Comparison of ENCODE assay signal across 32 cellular contexts in genomic region chr13:67440240-67440639, GRCh38.
"Had no signal": no experiment of that assay in that cellular context is flagged by ENCODE, and none has a peak within 500 bp of the region (broad histone marks: within the 10 kb centered on the region; RNA-seq: fewer than 3 reads in every experiment).

No MANE protein-coding gene starts in this region.

- H3K9ac ChIP-seq: neural progenitor cell, parathyroid adenoma had no signal

- H3K36me3 ChIP-seq: adrenal gland, ascending aorta, cardiac muscle cell, colonic mucosa, neural progenitor cell, stomach, thyroid gland, upper lobe of left lung had no signal

- H3K27ac ChIP-seq: adrenal gland, ascending aorta, cardiac muscle cell, colonic mucosa, neural progenitor cell, parathyroid adenoma, psoas muscle, stomach, thyroid gland, upper lobe of left lung had no signal

- H2AFZ ChIP-seq: neural progenitor cell, parathyroid adenoma had no signal

- H3K4me1 ChIP-seq: adrenal gland, ascending aorta, colonic mucosa, neural progenitor cell, parathyroid adenoma, psoas muscle, stomach, thyroid gland, upper lobe of left lung had no signal

- FAIRE-seq: frontal cortex, TTC549 had no signal

- ATAC-seq: activated CD4-positive, alpha-beta T cell treated with anti-CD3 and anti-CD28 coated beads for 36 hours; activated CD8-positive, alpha-beta memory T cell treated with anti-CD3 and anti-CD28 coated beads, Interleukin-2, amount 10 ng/mL, durations not matched to agents 7 days and 5 days; activated CD8-positive, alpha-beta T cell treated with anti-CD3 and anti-CD28 coated beads, Interleukin-2, amount 10 ng/mL, durations not matched to agents 7 days and 5 days; psoas muscle; stimulated activated naive B cell treated with anti-CD40 and anti-IgM and Interleukin-4, amounts not matched to agents 10 μg/mL and 1 μg/mL and 100 μg/mL, for 72 hours had no signal

- H3K9me3 Mint-ChIP-seq: activated naive CD8-positive, alpha-beta T cell treated with anti-CD3 and anti-CD28 coated beads for 36 hours; brain; neural progenitor cell; stimulated activated naive B cell treated with anti-CD40 and anti-IgM and Interleukin-4, amounts not matched to agents 10 μg/mL and 1 μg/mL and 100 μg/mL, for 72 hours; T-helper 1 cell treated with Interleukin-12 subunit alpha and Interleukin-12 subunit beta and Interleukin-4 antibody, amounts not matched to agents 30 μg/mL and 1 μg/mL, for 36 hours had no signal

- H3K36me3 Mint-ChIP-seq: activated CD8-positive, alpha-beta memory T cell treated with anti-CD3 and anti-CD28 coated beads, Interleukin-2, amount 10 ng/mL, durations not matched to agents 7 days and 5 days; activated naive CD8-positive, alpha-beta T cell treated with anti-CD3 and anti-CD28 coated beads for 36 hours; brain; neural progenitor cell; stimulated activated naive B cell treated with anti-CD40 and anti-IgM and Interleukin-4, amounts not matched to agents 10 μg/mL and 1 μg/mL and 100 μg/mL, for 72 hours had no signal

- H3K4me3 Mint-ChIP-seq: activated CD4-positive, alpha-beta T cell treated with anti-CD3 and anti-CD28 coated beads for 36 hours; activated CD8-positive, alpha-beta memory T cell treated with anti-CD3 and anti-CD28 coated beads, Interleukin-2, amount 10 ng/mL, durations not matched to agents 7 days and 5 days; activated CD8-positive, alpha-beta T cell treated with anti-CD3 and anti-CD28 coated beads, Interleukin-2, amount 10 ng/mL, durations not matched to agents 7 days and 5 days; activated naive CD4-positive, alpha-beta T cell treated with anti-CD3 and anti-CD28 coated beads for 36 hours; activated naive CD8-positive, alpha-beta T cell treated with anti-CD3 and anti-CD28 coated beads for 36 hours; brain; neural progenitor cell; stimulated activated naive B cell treated with anti-CD40 and anti-IgM and Interleukin-4, amounts not matched to agents 10 μg/mL and 1 μg/mL and 100 μg/mL, for 72 hours; T-helper 1 cell treated with Interleukin-12 subunit alpha and Interleukin-12 subunit beta and Interleukin-4 antibody, amounts not matched to agents 30 μg/mL and 1 μg/mL, for 36 hours had no signal

- H3K27ac Mint-ChIP-seq: activated CD4-positive, alpha-beta T cell treated with anti-CD3 and anti-CD28 coated beads for 36 hours; activated CD8-positive, alpha-beta memory T cell treated with anti-CD3 and anti-CD28 coated beads, Interleukin-2, amount 10 ng/mL, durations not matched to agents 7 days and 5 days; activated CD8-positive, alpha-beta T cell treated with anti-CD3 and anti-CD28 coated beads, Interleukin-2, amount 10 ng/mL, durations not matched to agents 7 days and 5 days; activated naive CD4-positive, alpha-beta T cell treated with anti-CD3 and anti-CD28 coated beads for 36 hours; activated naive CD8-positive, alpha-beta T cell treated with anti-CD3 and anti-CD28 coated beads for 36 hours; brain; neural progenitor cell; stimulated activated naive B cell treated with anti-CD40 and anti-IgM and Interleukin-4, amounts not matched to agents 10 μg/mL and 1 μg/mL and 100 μg/mL, for 72 hours; T-helper 1 cell treated with Interleukin-12 subunit alpha and Interleukin-12 subunit beta and Interleukin-4 antibody, amounts not matched to agents 30 μg/mL and 1 μg/mL, for 36 hours had no signal

- H3K27me3 Mint-ChIP-seq: activated CD4-positive, alpha-beta T cell treated with anti-CD3 and anti-CD28 coated beads for 36 hours; activated CD8-positive, alpha-beta memory T cell treated with anti-CD3 and anti-CD28 coated beads, Interleukin-2, amount 10 ng/mL, durations not matched to agents 7 days and 5 days; activated naive CD8-positive, alpha-beta T cell treated with anti-CD3 and anti-CD28 coated beads for 36 hours; brain; stimulated activated naive B cell treated with anti-CD40 and anti-IgM and Interleukin-4, amounts not matched to agents 10 μg/mL and 1 μg/mL and 100 μg/mL, for 72 hours had no signal

- H3K9me3 ChIP-seq: adrenal gland, ascending aorta, colonic mucosa, psoas muscle, stomach, thyroid gland, upper lobe of left lung had no signal

- H3K4me2 ChIP-seq: neural progenitor cell, smooth muscle cell had no signal

- DNase-seq: activated CD4-positive, alpha-beta T cell treated with anti-CD3 and anti-CD28 coated beads for 36 hours; activated CD4-positive, CD25-positive, alpha-beta regulatory T cell; activated CD8-positive, alpha-beta memory T cell treated with anti-CD3 and anti-CD28 coated beads, Interleukin-2, amount 10 ng/mL, durations not matched to agents 7 days and 5 days; activated CD8-positive, alpha-beta T cell treated with anti-CD3 and anti-CD28 coated beads, Interleukin-2, amount 10 ng/mL, durations not matched to agents 7 days and 5 days; activated naive CD4-positive, alpha-beta T cell treated with anti-CD3 and anti-CD28 coated beads for 36 hours; activated naive CD8-positive, alpha-beta T cell treated with anti-CD3 and anti-CD28 coated beads for 36 hours; activated T-cell treated with anti-CD3 and anti-CD28 coated beads, Interleukin-2, amount 50 U/mL, for 48 hours; adrenal gland; cerebellar nuclear complex; colonic mucosa; effector CD8-positive, alpha-beta T cell; islet precursor cell; mammary epithelial cell; occipital lobe; psoas muscle; stimulated activated CD4-positive, alpha-beta T cell treated with anti-CD3 and anti-CD28 coated beads, Interleukin-1b, Interleukin-23, amount 100 ng/mL, for 48 hours; stimulated activated CD4-positive, alpha-beta T cell treated with anti-CD3 and anti-CD28 coated beads, Interleukin-4, amount 100 ng/mL, for 4 hours; stimulated activated CD8-positive, alpha-beta memory T cell treated with anti-CD3 and anti-CD28 coated beads, Interleukin-4, amount 100 ng/mL, for 48 hours; stimulated activated naive B cell treated with anti-CD40 and anti-IgM and Interleukin-4, amounts not matched to agents 10 μg/mL and 1 μg/mL and 100 μg/mL, for 72 hours; stomach; T-helper 9 cell; thyroid gland; upper lobe of left lung had no signal

- H3K79me2 ChIP-seq: parathyroid adenoma had no signal

- H3K4me1 Mint-ChIP-seq: activated CD4-positive, alpha-beta T cell treated with anti-CD3 and anti-CD28 coated beads for 36 hours; activated CD8-positive, alpha-beta memory T cell treated with anti-CD3 and anti-CD28 coated beads, Interleukin-2, amount 10 ng/mL, durations not matched to agents 7 days and 5 days; activated naive CD8-positive, alpha-beta T cell treated with anti-CD3 and anti-CD28 coated beads for 36 hours; brain; neural progenitor cell; stimulated activated naive B cell treated with anti-CD40 and anti-IgM and Interleukin-4, amounts not matched to agents 10 μg/mL and 1 μg/mL and 100 μg/mL, for 72 hours had no signal

- H3K4me3 ChIP-seq: adrenal gland, ascending aorta, cardiac muscle cell, colonic mucosa, neural progenitor cell, psoas muscle, smooth muscle cell, stomach, thyroid gland, upper lobe of left lung had no signal

- H3K27me3 ChIP-seq: adrenal gland, ascending aorta, cardiac muscle cell, colonic mucosa, neural progenitor cell, stomach, thyroid gland, upper lobe of left lung had no signal
